ENCODE assay signal across 26 cellular contexts in the genomic region with DNA sequence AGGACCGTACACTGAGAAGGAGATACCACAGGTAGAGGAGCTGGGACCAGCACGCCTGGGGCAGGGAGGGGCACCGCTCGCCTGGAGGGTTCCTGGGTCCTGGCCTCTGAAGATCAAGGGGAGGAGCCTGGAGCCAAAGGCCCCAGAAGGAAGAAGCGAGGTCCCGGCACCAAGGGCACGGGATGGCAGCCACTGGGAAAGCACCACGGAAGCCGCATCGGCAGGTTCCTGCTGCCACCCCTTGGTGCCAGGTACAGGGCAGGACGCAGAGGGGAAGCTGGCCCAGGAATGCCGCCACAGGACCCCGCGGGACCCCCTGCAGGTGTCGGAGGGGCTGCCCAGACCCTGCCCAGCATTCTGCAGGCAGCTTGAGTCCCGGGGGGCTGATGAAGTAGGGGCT. TPM values are rescaled to one million over a fixed set of nuclear protein-coding genes. Genes with fewer than 3 reads are reported as not detected.
A peak's percentile ranks its signal among the peaks of the same experiment; 100 is the strongest.
DNase-seq lines count a peak whose midpoint lies in the region; ATAC-seq, FAIRE-seq and TF ChIP-seq lines count a peak whose summit lies in the region.
"Had no signal": no experiment of that assay in that cellular context is flagged by ENCODE, and none has a peak within 500 bp of the region (broad histone marks: within the 10 kb centered on the region; RNA-seq: fewer than 3 reads in every experiment).

No MANE protein-coding gene starts in this region.

- POLR2A ChIA-PET in MCF 10A (lab: Yijun Ruan, JAX) = no interaction called here

- TF ChIP-seq CTCF in kidney (IDR thresholded peaks at IDR 0.05; ENCODE audit: borderline replicate concordance, extremely low read depth, insufficient read depth) (no peak), MCF 10A (IDR thresholded peaks at IDR 0.05; ENCODE audit: unreplicated experiment) (no peak)

- H3K4me3 ChIP-seq in kidney (ENCODE audit: low read length in 2 of 2) = no peak overlapping the region
- H3K4me3 ChIP-seq: Peyer's patch had no signal

- H3K9me3 Mint-ChIP-seq in MCF 10A (ENCODE audit: unreplicated experiment) = no peaks in the 10 kb centered on the region

- H3K9me3 ChIP-seq in KOPT-K1 (ENCODE audit: insufficient read depth, low read length, poor library complexity, severe bottlenecking) (no peaks in the 10 kb centered on the region), kidney (ENCODE audit: control insufficient read depth in 1 of 2, low read length in 2 of 2) (no peaks in the 10 kb centered on the region)
- H3K9me3 ChIP-seq: Peyer's patch had no signal

- H3K36me3 ChIP-seq in KOPT-K1 (ENCODE audit: insufficient read depth, low read length) (no peaks in the 10 kb centered on the region), kidney (ENCODE audit: control insufficient read depth in 1 of 2, insufficient read depth in 2 of 2, low read length in 2 of 2) (no peaks in the 10 kb centered on the region)
- H3K36me3 ChIP-seq: Peyer's patch had no signal

- H3K27me3 Mint-ChIP-seq in MCF 10A (ENCODE audit: insufficient read depth, unreplicated experiment) = peaks cover 42% of the 10 kb centered on the region

- DNase-seq in Right ventricle myocardium superior = peak; percentile 30
- DNase-seq in left ventricle myocardium superior = no peak
- peak; percentile 62 for DNase-seq in kidney
- peak; percentile 0 for DNase-seq in retina
- DNase-seq in SKM-1 (lab: John Stamatoyannopoulos, UW; ENCODE audit: unreplicated experiment) = no peak
- DNase-seq in MCF 10A (ENCODE audit: unreplicated experiment) = no peak
- no peak for DNase-seq in NCI-H146 treated with DMSO at 0.1 percent for 48 hours (lab: John Stamatoyannopoulos, UW; ENCODE audit: unreplicated experiment)
- DNase-seq: 8988T, AML-193, C1 segment of cervical spinal cord, EL, GF-D8, GOT3, KBM-7, NCI-H1105 treated with DMSO at 0.1 percent for 48 hours, NCI-H1694, NCI-H2081, NCI-H2171 treated with DMSO at 0.1 percent for 48 hours, NCI-H524 treated with DMSO at 0.1 percent for 48 hours, NCI-H82, Peyer's patch had no signal

- intact Hi-C loops in Right ventricle myocardium superior (cut with DNase I) (no loop called here), left ventricle myocardium superior (cut with micrococcal nuclease) (no loop called here), kidney (cut with DNase I) (no loop called here), MCF 10A (cut with micrococcal nuclease) (no loop called here)

- CTCF ChIA-PET in MCF 10A (lab: Yijun Ruan, JAX) = no interaction called here

- H3K36me3 Mint-ChIP-seq in MCF 10A (ENCODE audit: insufficient read depth, unreplicated experiment) = no peaks in the 10 kb centered on the region

- no peak overlapping the region for H3K27ac Mint-ChIP-seq in MCF 10A (ENCODE audit: low read depth, unreplicated experiment)

- no peaks in the 10 kb centered on the region for H3K4me1 ChIP-seq in kidney (ENCODE audit: control insufficient read depth in 1 of 2, insufficient read depth in 1 of 2, low read depth in 1 of 2, low read length in 2 of 2)
- H3K4me1 ChIP-seq: Peyer's patch had no signal

- H3K9ac ChIP-seq in kidney (ENCODE audit: low read length in 2 of 2) = no peak overlapping the region

- H3K27ac ChIP-seq in KOPT-K1 (ENCODE audit: low read depth, low read length, poor library complexity, severe bottlenecking) (peak overlapping the region; percentile 91), kidney (ENCODE audit: low read depth in 2 of 2, low read length in 2 of 2) (no peak overlapping the region)
- H3K27ac ChIP-seq: Peyer's patch had no signal

- no TSS peak for BruUV-seq in MCF 10A (replicated peaks; lab: Mats Ljungman, UMichigan)

- H3K4me3 Mint-ChIP-seq in MCF 10A (ENCODE audit: unreplicated experiment) = no peak overlapping the region

- ATAC-seq in Right ventricle myocardium superior (ENCODE audit: poor library complexity) (no peak), left ventricle myocardium superior (no peak)

- FAIRE-seq in kidney (lab: Jason Lieb, UNC) = no peak
- FAIRE-seq: D721Med, GM19239 had no signal

- no peaks in the 10 kb centered on the region for H3K4me1 Mint-ChIP-seq in MCF 10A (ENCODE audit: insufficient read depth, unreplicated experiment)

RNA-seq across cellular contexts. Expression of gene CBFA2T3, which starts 42.5 kb away (rescaled TPM):
- total RNA-seq in Right ventricle myocardium superior = 8.6 TPM
- total RNA-seq in left ventricle myocardium superior = 11.5 TPM
- total RNA-seq in kidney = 8.0 TPM
- polyA plus RNA-seq in kidney (ENCODE audit: insufficient read depth, low read depth, low replicate concordance) = 0.75 TPM
- not detected in 2 replicates for total RNA-seq in MCF 10A (2022)
- total RNA-seq: SK-MEL-5 had no signal
- polyA plus RNA-seq: AG04450 had no signal

Comparison
In these comparisons a context has a peak if more than half of its experiments do, and no peak if none do; other contexts are left out.
1. DNase-seq: peak in Right ventricle myocardium superior (single experiment), kidney (single experiment) and retina (single experiment); none in left ventricle myocardium superior (single experiment), SKM-1 (single experiment), MCF 10A (single experiment) and NCI-H146 treated with DMSO at 0.1 percent for 48 hours (single experiment).